ENCODE assay signal across 27 cellular contexts in the genomic region with DNA sequence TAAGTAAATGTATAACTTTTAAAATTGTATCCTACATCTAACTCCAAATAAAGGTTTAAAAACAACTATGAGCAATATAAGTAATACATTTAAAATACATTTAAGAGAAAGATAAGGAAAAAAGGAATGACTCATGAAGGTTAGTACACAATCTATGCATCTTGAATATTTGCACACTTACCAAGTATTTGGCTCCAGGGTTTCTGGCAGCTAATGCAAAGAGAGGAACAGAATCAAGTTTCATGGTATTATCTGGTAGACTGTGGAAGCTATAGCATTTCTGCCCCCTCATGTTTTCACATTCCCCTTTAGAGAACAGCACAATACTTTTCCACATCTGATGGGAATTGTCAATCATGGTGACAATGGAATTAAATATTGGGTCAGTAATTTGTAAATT.
"Had no signal": no experiment of that assay in that cellular context is flagged by ENCODE, and none has a peak within 500 bp of the region (broad histone marks: within the 10 kb centered on the region; RNA-seq: fewer than 3 reads in every experiment).

No MANE protein-coding gene starts in this region.

- H3K4me3 ChIP-seq: left lung, lower lobe of right lung, pancreas, prostate gland, skin epidermis, spleen, stomach, testis, thyroid gland, transverse colon, upper lobe of right lung, uterus had no signal

- H3K4me1 Mint-ChIP-seq: naive thymus-derived CD8-positive, alpha-beta T cell; nephron; neural crest cell; stimulated activated memory B cell treated with anti-CD40 and anti-IgM and Interleukin-4, amounts not matched to agents 10 μg/mL and 1 μg/mL and 100 μg/mL, for 72 hours had no signal

- H3K4me3 Mint-ChIP-seq: naive thymus-derived CD8-positive, alpha-beta T cell; nephron; neural crest cell; stimulated activated memory B cell treated with anti-CD40 and anti-IgM and Interleukin-4, amounts not matched to agents 10 μg/mL and 1 μg/mL and 100 μg/mL, for 72 hours had no signal

- H3K27me3 ChIP-seq: left lung, pancreas, spleen, stomach, testis, thyroid gland, transverse colon, upper lobe of right lung, uterus had no signal

- H3K36me3 Mint-ChIP-seq: naive thymus-derived CD8-positive, alpha-beta T cell; stimulated activated memory B cell treated with anti-CD40 and anti-IgM and Interleukin-4, amounts not matched to agents 10 μg/mL and 1 μg/mL and 100 μg/mL, for 72 hours had no signal

- ATAC-seq: left colon; left lung; lower lobe of right lung; naive thymus-derived CD8-positive, alpha-beta T cell; pancreas; right cardiac atrium; sciatic nerve; stimulated activated memory B cell treated with anti-CD40 and anti-IgM and Interleukin-4, amounts not matched to agents 10 μg/mL and 1 μg/mL and 100 μg/mL, for 72 hours; upper lobe of right lung had no signal

- H3K4me1 ChIP-seq: left lung, lower lobe of right lung, pancreas, prostate gland, spleen, stomach, testis, thyroid gland, transverse colon, upper lobe of right lung, uterus had no signal

- H3K27ac ChIP-seq: left lung, lower lobe of right lung, pancreas, prostate gland, skin epidermis, spleen, stomach, testis, thyroid gland, transverse colon, upper lobe of right lung, uterus had no signal

- H3K36me3 ChIP-seq: left lung, lower lobe of right lung, pancreas, prostate gland, spleen, stomach, thyroid gland, transverse colon, upper lobe of right lung, uterus had no signal

- H3K9me3 Mint-ChIP-seq: stimulated activated memory B cell treated with anti-CD40 and anti-IgM and Interleukin-4, amounts not matched to agents 10 μg/mL and 1 μg/mL and 100 μg/mL, for 72 hours had no signal

- H3K27me3 Mint-ChIP-seq: stimulated activated memory B cell treated with anti-CD40 and anti-IgM and Interleukin-4, amounts not matched to agents 10 μg/mL and 1 μg/mL and 100 μg/mL, for 72 hours had no signal

- H3K9me3 ChIP-seq: left lung, lower lobe of right lung, pancreas, prostate gland, spleen, stomach, testis, thyroid gland, transverse colon, upper lobe of right lung, uterus had no signal

- DNase-seq: hippocampal formation; left colon; left lung; lower lobe of right lung; mammary epithelial cell; mesenchymal stem cell; naive thymus-derived CD8-positive, alpha-beta T cell; nucleus accumbens; pancreas; posterior cingulate gyrus; retina; right cardiac atrium; spleen; stimulated activated CD4-positive, alpha-beta T cell treated with anti-CD3 and anti-CD28 coated beads, Interleukin-4, amount 100 ng/mL, for 24 hours; stimulated activated naive CD4-positive, alpha-beta T cell treated with Interleukin-2 at 50 U/mL for 16 hours; stomach; testis; thyroid gland; transverse colon; upper lobe of right lung; uterus had no signal

- H3K27ac Mint-ChIP-seq: naive thymus-derived CD8-positive, alpha-beta T cell; nephron; stimulated activated memory B cell treated with anti-CD40 and anti-IgM and Interleukin-4, amounts not matched to agents 10 μg/mL and 1 μg/mL and 100 μg/mL, for 72 hours had no signal
